Comparison of ENCODE assay signal across 8 cellular contexts in the genomic region with DNA sequence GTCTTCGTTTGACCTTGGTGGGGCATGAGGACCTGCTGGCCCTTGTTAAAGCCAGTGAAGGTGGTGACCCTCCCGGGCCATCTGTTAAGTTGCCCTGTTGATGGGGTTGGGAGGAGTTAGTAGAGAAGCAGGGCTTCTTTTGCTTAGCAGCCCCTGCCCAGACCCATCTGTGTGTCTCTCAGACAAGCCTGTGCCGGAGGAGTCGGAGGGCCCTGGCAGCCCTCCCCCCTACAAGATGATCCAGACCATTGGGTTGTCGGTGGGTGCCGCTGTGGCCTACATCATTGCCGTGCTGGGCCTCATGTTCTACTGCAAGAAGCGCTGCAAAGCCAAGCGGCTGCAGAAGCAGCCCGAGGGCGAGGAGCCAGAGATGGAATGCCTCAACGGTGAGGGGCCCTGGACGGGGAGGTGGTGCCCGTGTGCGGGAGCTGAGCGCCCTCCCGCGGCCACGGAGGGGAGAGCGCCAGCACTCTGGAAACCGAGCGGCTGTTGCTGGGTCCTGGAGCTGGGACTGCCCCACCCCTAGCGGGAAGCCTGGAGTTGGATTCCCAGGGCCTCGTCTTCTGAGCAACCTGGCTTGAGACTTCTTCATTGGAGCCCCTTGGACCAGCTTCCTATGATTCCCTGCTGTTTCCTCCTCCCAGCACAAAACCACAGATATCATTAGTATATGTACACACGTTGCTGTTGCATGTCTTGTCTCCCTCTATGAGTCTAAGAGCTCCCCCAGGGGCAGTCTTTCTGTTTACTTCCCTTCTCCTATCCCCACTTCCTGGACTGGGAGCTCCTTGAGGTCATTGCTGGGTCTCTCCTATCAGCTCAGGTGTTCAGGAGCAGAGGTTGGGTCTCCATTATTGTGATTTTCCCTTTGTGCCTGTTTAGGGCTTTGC. TPM values are rescaled to one million over a fixed set of nuclear protein-coding genes. Genes with fewer than 3 reads are reported as not detected.
A peak's percentile ranks its signal among the peaks of the same experiment; 100 is the strongest.
DNase-seq lines count a peak whose midpoint lies in the region; ATAC-seq and TF ChIP-seq lines count a peak whose summit lies in the region.

No MANE protein-coding gene starts in this region.

- no peak for TF ChIP-seq POLR2A in transverse colon (IDR thresholded peaks at IDR 0.05)

- H3K4me3 ChIP-seq in cardiac muscle cell (no peak overlapping the region), transverse colon (no peak overlapping the region)

- TF ChIP-seq CTCF in cardiac muscle cell (IDR thresholded peaks at IDR 0.05; ENCODE audit: low read depth, low read length) (peak; percentile 94), transverse colon (IDR thresholded peaks at IDR 0.05) (peak; percentile 86 to 95 (median 92))

- no peaks in the 10 kb centered on the region for H3K9me3 Mint-ChIP-seq in activated naive CD8-positive, alpha-beta T cell treated with anti-CD3 and anti-CD28 coated beads, Interleukin-2, amount 10 ng/mL, durations not matched to agents 7 days and 5 days

- in situ Hi-C loops in transverse colon (cut with MboI; ENCODE audit: low pct_ligation_motif_present in 1 of 4, low pct_unique_long_range_greater_than_20kb in 1 of 4, low sequenced_read_pairs in 3 of 4): loop anchor here (5.0 to 10.0 kb wide), 2 partner anchors 236 to 239 kb away; no protein-coding TSS in a partner anchor

- POLR2A ChIA-PET in activated naive CD8-positive, alpha-beta T cell treated with anti-CD3 and anti-CD28 coated beads, Interleukin-2, amount 10 ng/mL, durations not matched to agents 7 days and 5 days (lab: Charles Lee): interaction anchor here (0.6 to 1.6 kb wide), 8 partner anchors 14 to 243 kb away, joined by 3 to 7 read pairs (median 3); a partner anchor contains a TSS

- peaks cover 23% of the 10 kb centered on the region for H3K4me1 Mint-ChIP-seq in activated naive CD8-positive, alpha-beta T cell treated with anti-CD3 and anti-CD28 coated beads, Interleukin-2, amount 10 ng/mL, durations not matched to agents 7 days and 5 days

- peak overlapping the region; percentile 93 for H3K27ac Mint-ChIP-seq in activated naive CD8-positive, alpha-beta T cell treated with anti-CD3 and anti-CD28 coated beads, Interleukin-2, amount 10 ng/mL, durations not matched to agents 7 days and 5 days

- intact Hi-C loops in posterior cingulate gyrus (cut with DNase I): loop anchor here (1.0 to 5.0 kb wide), 2 partner anchors 66 to 242 kb away; a partner anchor contains a TSS
- intact Hi-C loops in transverse colon (cut with DNase I; ENCODE audit: low total_unique reads): loop anchor here (5.0 kb wide), 2 partner anchors 66 to 241 kb away; a partner anchor contains a TSS

- TF ChIP-seq EP300 in transverse colon (IDR thresholded peaks at IDR 0.05; ENCODE audit: low read depth): no peak

- H3K27me3 ChIP-seq in cardiac muscle cell: no peaks in the 10 kb centered on the region
- no peaks in the 10 kb centered on the region for H3K27me3 ChIP-seq in transverse colon

- H3K4me3 Mint-ChIP-seq in activated naive CD8-positive, alpha-beta T cell treated with anti-CD3 and anti-CD28 coated beads, Interleukin-2, amount 10 ng/mL, durations not matched to agents 7 days and 5 days: peak overlapping the region; percentile 71

- peak in 13 of 14 donors; percentile 6 to 89 (median 57) for DNase-seq in C1 segment of cervical spinal cord (lab: John Stamatoyannopoulos, UW)
- DNase-seq in NAMALWA (ENCODE audit: low spot score): peak; percentile 85
- DNase-seq in SKM-1 treated with dmso at 0.1 percent for 144 hours (lab: John Stamatoyannopoulos, UW; ENCODE audit: unreplicated experiment): peak; percentile 55
- peak; percentile 91 for DNase-seq in activated naive CD8-positive, alpha-beta T cell treated with anti-CD3 and anti-CD28 coated beads, Interleukin-2, amount 10 ng/mL, durations not matched to agents 7 days and 5 days
- DNase-seq in cardiac muscle cell (ENCODE audit: low read depth in 1 of 2, low spot score in 1 of 2): peak; percentile 93 to 95
- peak; percentile 69 to 98 (median 84) for DNase-seq in posterior cingulate gyrus
- peak; percentile 86 for DNase-seq in transverse colon

- peak; percentile 66 for ATAC-seq in GM21423 (IDR thresholded peaks at IDR 0.05; ENCODE audit: unreplicated experiment)
- ATAC-seq in activated naive CD8-positive, alpha-beta T cell treated with anti-CD3 and anti-CD28 coated beads, Interleukin-2, amount 10 ng/mL, durations not matched to agents 7 days and 5 days (ENCODE audit: low read depth): peak; percentile 90

- H3K27ac ChIP-seq in cardiac muscle cell (peak overlapping the region; percentile 92), transverse colon (peak overlapping the region in 2 of 4 donors; percentile 20 to 51)

- H3K36me3 ChIP-seq in cardiac muscle cell: peaks cover 4% of the 10 kb centered on the region
- no peaks in the 10 kb centered on the region for H3K36me3 ChIP-seq in transverse colon

- H3K4me1 ChIP-seq in cardiac muscle cell (ENCODE audit: low read depth) (peaks cover 9% of the 10 kb centered on the region), transverse colon (peaks cover 5 to 11% (median 9%) of the 10 kb centered on the region in 4 donors)

- H3K9me3 ChIP-seq in cardiac muscle cell (ENCODE audit: low read depth) (no peaks in the 10 kb centered on the region), transverse colon (no peaks in the 10 kb centered on the region)

- no peaks in the 10 kb centered on the region for H3K36me3 Mint-ChIP-seq in activated naive CD8-positive, alpha-beta T cell treated with anti-CD3 and anti-CD28 coated beads, Interleukin-2, amount 10 ng/mL, durations not matched to agents 7 days and 5 days

- no peaks in the 10 kb centered on the region for H3K27me3 Mint-ChIP-seq in activated naive CD8-positive, alpha-beta T cell treated with anti-CD3 and anti-CD28 coated beads, Interleukin-2, amount 10 ng/mL, durations not matched to agents 7 days and 5 days

- 21 to 29% methylated on average over 1 to 20 of the region's 25 CpGs for WGBS in transverse colon (ENCODE audit: low coverage in 1 of 2), 2 donors

RNA-seq across cellular contexts. Expression of a gene that starts 27.6 kb away (rescaled TPM):
- total RNA-seq in activated naive CD8-positive, alpha-beta T cell treated with anti-CD3 and anti-CD28 coated beads, Interleukin-2, amount 10 ng/mL, durations not matched to agents 7 days and 5 days: 10 to 100 TPM; 34.4 to 36.0 TPM
- total RNA-seq in cardiac muscle cell (72.1 and 76.8 TPM in 2 replicates), transverse colon (10 to 100 TPM; 26.7 to 32.6 (median 29.6) TPM)
- 9.7 and 10.2 TPM in 2 replicates for polyA plus RNA-seq in cardiac muscle cell

RNA-seq across cellular contexts. Expression of a gene that starts 38.5 kb away (rescaled TPM):
- total RNA-seq in activated naive CD8-positive, alpha-beta T cell treated with anti-CD3 and anti-CD28 coated beads, Interleukin-2, amount 10 ng/mL, durations not matched to agents 7 days and 5 days: 10 to 100 TPM; 75.1 to 80.8 TPM
- total RNA-seq in cardiac muscle cell (34.8 and 76.0 TPM in 2 replicates), transverse colon (10 to 100 TPM; 41.1 to 69.9 (median 50.3) TPM)
- 29.0 and 44.2 TPM in 2 replicates for polyA plus RNA-seq in cardiac muscle cell
